Comparison of ENCODE assay signal across 4 cellular contexts in the genomic region with DNA sequence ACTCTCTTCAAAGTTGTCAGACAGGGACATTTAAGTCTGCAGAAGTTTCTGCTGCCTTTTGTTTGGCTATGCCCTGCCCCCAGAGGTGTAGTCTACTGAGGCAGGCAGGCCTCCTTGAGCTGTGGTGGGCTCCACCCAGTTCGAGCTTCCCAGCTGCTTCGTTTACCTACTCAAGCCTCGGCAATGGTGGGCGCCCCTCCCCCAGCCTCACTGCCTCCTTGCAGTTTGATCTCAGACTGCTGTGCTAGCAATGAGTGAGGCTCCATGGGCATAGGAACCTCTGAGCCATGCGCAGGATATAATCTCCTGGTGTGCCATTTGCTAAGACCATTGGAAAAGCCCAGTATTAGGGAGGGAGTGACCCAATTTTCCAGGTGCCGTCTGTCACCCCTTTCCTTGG. TPM values are rescaled to one million over a fixed set of nuclear protein-coding genes. Genes with fewer than 3 reads are reported as not detected.
"Had no signal": no experiment of that assay in that cellular context is flagged by ENCODE, and none has a peak within 500 bp of the region (broad histone marks: within the 10 kb centered on the region; RNA-seq: fewer than 3 reads in every experiment).

No MANE protein-coding gene starts in this region.

RNA-seq across cellular contexts. Expression of a gene that starts 19.1 kb away (rescaled TPM):
- total RNA-seq: LHCN-M2, MCF 10A, NCI-H460 had no signal

RNA-seq across cellular contexts. Expression of a gene that starts 24.7 kb away (rescaled TPM):
- total RNA-seq: LHCN-M2, M059J, MCF 10A had no signal
